Comparison of ENCODE assay signal across 9 cellular contexts in the genomic region with DNA sequence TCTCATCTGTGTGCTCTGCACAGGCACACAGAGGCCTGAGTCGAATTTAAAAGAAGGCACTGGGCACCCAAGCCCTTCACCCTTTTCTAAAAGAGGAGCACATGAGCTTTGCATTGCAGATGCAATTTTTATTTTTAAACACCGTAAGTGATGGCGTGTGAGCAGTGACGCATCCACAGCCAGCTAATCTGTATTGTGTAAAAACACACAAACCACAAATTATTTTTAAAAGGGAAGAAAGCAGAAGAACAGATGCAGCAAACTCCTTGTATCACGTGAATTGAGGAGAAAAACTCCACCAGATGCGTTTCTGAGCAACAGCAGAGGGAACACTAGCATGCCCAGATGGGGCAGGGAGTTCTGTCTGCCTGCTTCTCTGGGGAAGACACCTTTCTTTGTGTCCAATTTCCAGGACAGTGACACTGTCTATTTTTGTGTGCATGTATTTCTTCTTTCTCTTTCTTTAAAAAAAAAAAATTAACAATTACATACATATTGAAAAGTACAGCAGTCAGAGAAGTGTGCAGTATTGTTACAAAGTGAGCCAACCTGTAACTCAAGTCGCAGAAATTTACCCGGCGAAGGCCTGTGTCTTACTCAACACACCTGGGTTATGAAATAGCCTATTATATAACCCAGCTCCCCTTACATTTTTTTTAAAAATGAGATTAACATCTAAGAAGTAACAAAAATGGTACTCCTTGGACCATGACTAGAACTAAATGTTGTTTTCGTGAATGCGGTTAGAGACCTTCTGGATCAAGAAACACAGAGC. TPM values are rescaled to one million over a fixed set of nuclear protein-coding genes. Genes with fewer than 3 reads are reported as not detected.
DNase-seq lines count a peak whose midpoint lies in the region; ATAC-seq and TF ChIP-seq lines count a peak whose summit lies in the region.
"Had no signal": no experiment of that assay in that cellular context is flagged by ENCODE, and none has a peak within 500 bp of the region (broad histone marks: within the 10 kb centered on the region; RNA-seq: fewer than 3 reads in every experiment).

No MANE protein-coding gene starts in this region.

- TF ChIP-seq CTCF in hepatocyte (IDR thresholded peaks at IDR 0.05; ENCODE audit: poor library complexity) = no peak
- TF ChIP-seq CTCF in CD8-positive, alpha-beta T cell (IDR thresholded peaks at IDR 0.05) = no peak

- H4K20me1 ChIP-seq in hepatocyte (ENCODE audit: insufficient read depth, poor library complexity, severe bottlenecking) = no peaks in the 10 kb centered on the region

- CTCF ChIA-PET in CD8-positive, alpha-beta T cell (lab: Charles Lee) = no interaction called here

- H3K9me2 ChIP-seq in hepatocyte (replicated peaks; ENCODE audit: insufficient read depth) = no peaks in the 10 kb centered on the region

- no peak overlapping the region for H3K4me3 Mint-ChIP-seq in CD8-positive, alpha-beta T cell
- H3K4me3 Mint-ChIP-seq: CD8-positive, alpha-beta memory T cell had no signal

- WGBS in hepatocyte (ENCODE audit: low lambda C conversion rate, missing lambda C conversion rate) = 75% methylated on average over 11 of the region's 11 CpGs

- DNase-seq in AG08395 (ENCODE audit: low spot score) = peak; percentile 85
- DNase-seq in RPMI7951 (ENCODE audit: low read depth) = peak; percentile 83
- peak; percentile 21 for DNase-seq in hepatocyte (ENCODE audit: low spot score)
- no peak for DNase-seq in CD8-positive, alpha-beta T cell
- DNase-seq in stimulated activated CD4-positive, alpha-beta T cell treated with anti-CD3 and anti-CD28 coated beads, Interleukin-4, amount 100 ng/mL, for 24 hours = no peak
- DNase-seq: CD8-positive, alpha-beta memory T cell had no signal

- intact Hi-C loops in CD8-positive, alpha-beta T cell (cut with DNase I, micrococcal nuclease) = no loop called here

- H3K9me3 Mint-ChIP-seq in CD8-positive, alpha-beta T cell = no peaks in the 10 kb centered on the region
- H3K9me3 Mint-ChIP-seq: CD8-positive, alpha-beta memory T cell had no signal

- peak overlapping the region; percentile 63 for H3K27ac ChIP-seq in hepatocyte
- no peak overlapping the region for H3K27ac ChIP-seq in CD8-positive, alpha-beta T cell (ENCODE audit: low read depth, low read length)

- H3K27me3 ChIP-seq in hepatocyte = no peaks in the 10 kb centered on the region
- H3K27me3 ChIP-seq in CD8-positive, alpha-beta T cell (ENCODE audit: insufficient read depth, low read length) = no peaks in the 10 kb centered on the region

- H3K9me3 ChIP-seq in hepatocyte (ENCODE audit: low read depth) = no peaks in the 10 kb centered on the region
- H3K9me3 ChIP-seq in CD8-positive, alpha-beta T cell (ENCODE audit: low read length) = no peaks in the 10 kb centered on the region

- no peaks in the 10 kb centered on the region for H3K36me3 Mint-ChIP-seq in CD8-positive, alpha-beta T cell
- H3K36me3 Mint-ChIP-seq: CD8-positive, alpha-beta memory T cell had no signal

- H3K4me1 Mint-ChIP-seq in CD8-positive, alpha-beta T cell (ENCODE audit: low read depth) = no peaks in the 10 kb centered on the region
- H3K4me1 Mint-ChIP-seq: CD8-positive, alpha-beta memory T cell had no signal

- ATAC-seq in GM21723 (IDR thresholded peaks at IDR 0.05; ENCODE audit: unreplicated experiment) (peak; percentile 55), HG02973 (IDR thresholded peaks at IDR 0.05; ENCODE audit: unreplicated experiment) (no peak), HG03571 (IDR thresholded peaks at IDR 0.05; ENCODE audit: unreplicated experiment) (no peak)
- no peak for ATAC-seq in CD8-positive, alpha-beta T cell

- H3K36me3 ChIP-seq in hepatocyte (replicated peaks; ENCODE audit: insufficient read depth, low read depth) = no peaks in the 10 kb centered on the region
- no peaks in the 10 kb centered on the region for H3K36me3 ChIP-seq in CD8-positive, alpha-beta T cell (ENCODE audit: insufficient read depth, low read length)

- POLR2A ChIA-PET in CD8-positive, alpha-beta T cell (lab: Charles Lee) = no interaction called here

- H3K4me1 ChIP-seq in hepatocyte (ENCODE audit: insufficient read depth) = no peaks in the 10 kb centered on the region
- no peaks in the 10 kb centered on the region for H3K4me1 ChIP-seq in CD8-positive, alpha-beta T cell (ENCODE audit: insufficient read depth, low read length)

- H3K27me3 Mint-ChIP-seq in CD8-positive, alpha-beta T cell (ENCODE audit: low read depth) = no peaks in the 10 kb centered on the region

- peak overlapping the region; percentile 44 for H3K4me2 ChIP-seq in hepatocyte

- H3K79me2 ChIP-seq in hepatocyte = peaks cover 26% of the 10 kb centered on the region

- no peak overlapping the region for H2AFZ ChIP-seq in hepatocyte

- H3K4me3 ChIP-seq in hepatocyte = no peak overlapping the region
- H3K4me3 ChIP-seq in CD8-positive, alpha-beta T cell (ENCODE audit: low read depth, low read length) = no peak overlapping the region

- H3K27ac Mint-ChIP-seq in CD8-positive, alpha-beta T cell = no peak overlapping the region

RNA-seq across cellular contexts. Expression of a gene that starts 39.2 kb away (rescaled TPM):
- 2.5 and 5.2 TPM in 2 replicates for total RNA-seq in RPMI7951 (2014; rRNA removed; shearing (Covaris generic))
- 7.7 and 8.8 TPM in 2 replicates for total RNA-seq in hepatocyte
- 13.5 and 14.2 TPM in 2 replicates for polyA plus RNA-seq in hepatocyte
- total RNA-seq in CD8-positive, alpha-beta T cell = 1 to 10 TPM in 1 of 2 experiments, under 1 TPM in 1; 0.98 to 1.1 TPM

Comparison
In these comparisons a context has a peak if more than half of its experiments do, and no peak if none do; other contexts are left out.
1. DNase-seq: peak in AG08395 (single experiment), RPMI7951 (single experiment) and hepatocyte (single experiment); none in CD8-positive, alpha-beta T cell (0 of 7) and stimulated activated CD4-positive, alpha-beta T cell treated with anti-CD3 and anti-CD28 coated beads, Interleukin-4, amount 100 ng/mL, for 24 hours (single experiment).